Comparison of ENCODE assay signal across 1 cellular context in genomic region chr10:112631501-112632410, GRCh38.
A peak's percentile ranks its signal among the peaks of the same experiment; 100 is the strongest.
TF ChIP-seq lines count a peak whose summit lies in the region.

No MANE protein-coding gene starts in this region.

TF ChIP-seq in HepG2, 621 proteins besides CTCF, POLR2A, EP300 and RAD21 (continued from another document and continues in another):
- TF ChIP-seq ZFAT (CRISPR knock-in tag; conservative IDR thresholded peaks at IDR 0.05): no peak
- no peak for TF ChIP-seq THAP7 (CRISPR knock-in tag; IDR thresholded peaks at IDR 0.05)
- no peak for TF ChIP-seq SIN3B (IDR thresholded peaks at IDR 0.05; ENCODE audit: low read length)
- peak; percentile 37; the same call in 1 of the 2 replicates for TF ChIP-seq KDM1A (CRISPR knock-in tag; IDR thresholded peaks at IDR 0.05)
- TF ChIP-seq HINFP (CRISPR knock-in tag; IDR thresholded peaks at IDR 0.05; ENCODE audit: low read depth): 0 out of 2 replicates have a peak, but pooled peaks have one; percentile 35
- no peak; the same call in none of the 2 replicates for TF ChIP-seq ARID3A (IDR thresholded peaks at IDR 0.05; ENCODE audit: low read depth, low read length)
- TF ChIP-seq KLF11 (CRISPR knock-in tag; IDR thresholded peaks at IDR 0.05): no peak; the same call in 1 of the 2 replicates
- peak; percentile 99 for TF ChIP-seq SOX5 (CRISPR knock-in tag; IDR thresholded peaks at IDR 0.05; ENCODE audit: borderline replicate concordance)
- peak; percentile 88 for TF ChIP-seq KAT8 (CRISPR knock-in tag; IDR thresholded peaks at IDR 0.05)
- TF ChIP-seq HNF1A (IDR thresholded peaks at IDR 0.05; ENCODE audit: low read depth): 0 out of 2 replicates have a peak, but pooled peaks have one; percentile 17
- peak; percentile 80; the same call in 1 of the 2 replicates for TF ChIP-seq HNF1A (CRISPR knock-in tag; IDR thresholded peaks at IDR 0.05; ENCODE audit: borderline replicate concordance)
- TF ChIP-seq ZNF431 (CRISPR knock-in tag; IDR thresholded peaks at IDR 0.05; ENCODE audit: borderline replicate concordance, low read depth): peak; percentile 41; the same call in 1 of the 2 replicates
- no peak for TF ChIP-seq ZNF547 (CRISPR knock-in tag; IDR thresholded peaks at IDR 0.05)
- 0 out of 2 replicates have a peak, but pooled peaks have one; percentile 51 for TF ChIP-seq ZBTB21 (CRISPR knock-in tag; IDR thresholded peaks at IDR 0.05)
- no peak for TF ChIP-seq ZNF576 (CRISPR knock-in tag; IDR thresholded peaks at IDR 0.05)
- no peak for TF ChIP-seq ZNF180 (CRISPR knock-in tag; IDR thresholded peaks at IDR 0.05; ENCODE audit: borderline replicate concordance, low read depth)
- peak; percentile 44; the same call in 1 of the 2 replicates for TF ChIP-seq HBP1 (CRISPR knock-in tag; IDR thresholded peaks at IDR 0.05; ENCODE audit: low read depth)
- TF ChIP-seq TFDP1 (CRISPR knock-in tag; IDR thresholded peaks at IDR 0.05; ENCODE audit: borderline replicate concordance): peak; percentile 78; the same call in 1 of the 2 replicates
- TF ChIP-seq NCOA1 (CRISPR knock-in tag; IDR thresholded peaks at IDR 0.05): no peak
- no peak for TF ChIP-seq E2F1 (CRISPR knock-in tag; IDR thresholded peaks at IDR 0.05)
- TF ChIP-seq FOSL2 (CRISPR knock-in tag; IDR thresholded peaks at IDR 0.05): peak; percentile 99
- no peak for TF ChIP-seq TAF15 (IDR thresholded peaks at IDR 0.05; ENCODE audit: low read depth, low read length, poor library complexity, severe bottlenecking)
- TF ChIP-seq SNAPC5 (CRISPR knock-in tag; IDR thresholded peaks at IDR 0.05; ENCODE audit: borderline replicate concordance): no peak
- no peak for TF ChIP-seq ZNF276 (CRISPR knock-in tag; IDR thresholded peaks at IDR 0.05; ENCODE audit: low read depth)
- TF ChIP-seq GRHL1 (CRISPR knock-in tag; conservative IDR thresholded peaks at IDR 0.05): no peak
- no peak for TF ChIP-seq HIVEP1 (CRISPR knock-in tag; IDR thresholded peaks at IDR 0.05)
- no peak for TF ChIP-seq U2AF2 (IDR thresholded peaks at IDR 0.05; ENCODE audit: low read depth, low read length)
- peak; percentile 88; the same call in 1 of the 2 replicates for TF ChIP-seq AHDC1 (CRISPR knock-in tag; IDR thresholded peaks at IDR 0.05; ENCODE audit: borderline replicate concordance)
- no peak for TF ChIP-seq LCORL (IDR thresholded peaks at IDR 0.05)
- TF ChIP-seq LCORL (CRISPR knock-in tag; IDR thresholded peaks at IDR 0.05): peak; percentile 31; the same call in 1 of the 2 replicates
- TF ChIP-seq BRD4 (CRISPR knock-in tag; IDR thresholded peaks at IDR 0.05): no peak
